ENCODE assay signal across 8 cellular contexts in the genomic region with DNA sequence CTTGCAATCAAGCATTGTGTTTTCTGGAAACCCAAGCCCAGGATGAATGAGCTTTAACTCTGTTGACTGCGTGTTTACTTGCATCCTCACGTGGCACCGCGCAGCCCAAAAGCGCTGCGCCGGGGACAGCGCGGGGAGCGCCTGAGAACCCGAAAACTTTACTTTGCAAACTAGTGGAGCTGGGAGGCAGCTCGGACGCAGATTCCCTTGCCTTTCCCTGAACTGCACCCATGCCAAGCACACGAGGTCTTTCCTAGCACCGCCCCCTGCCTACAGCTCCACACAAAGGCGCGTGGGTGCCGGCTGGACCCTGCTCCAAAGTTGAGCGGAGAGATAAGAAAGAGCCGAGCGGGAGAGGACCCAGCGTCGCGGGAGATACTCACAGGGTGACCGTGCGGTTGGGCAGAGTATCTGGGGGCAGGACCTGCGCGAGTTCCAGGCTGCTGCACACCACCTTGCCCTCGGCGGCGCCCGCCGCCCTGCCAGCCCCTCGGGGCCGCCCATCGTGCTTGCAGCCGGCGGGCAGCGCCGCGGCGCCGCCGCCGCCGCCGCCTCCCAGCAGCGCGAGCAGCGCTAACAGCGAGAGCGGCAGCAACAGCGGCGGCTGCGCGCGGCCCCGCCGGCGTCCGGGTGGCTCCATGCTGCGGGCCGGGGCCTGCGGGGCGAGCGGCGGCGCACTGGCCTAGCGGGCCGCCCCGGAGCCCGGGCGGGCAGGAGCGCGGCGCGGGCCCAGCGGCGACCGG. TPM values are rescaled to one million over a fixed set of nuclear protein-coding genes. Genes with fewer than 3 reads are reported as not detected.
DNase-seq lines count a peak whose midpoint lies in the region; ATAC-seq and TF ChIP-seq lines count a peak whose summit lies in the region.

No MANE protein-coding gene starts in this region.

- DNase-seq in BE2C (peak; percentile 86), MG63 (peak; percentile 71), dermis blood vessel endothelial cell (peak; percentile 70), left lobe of liver (ENCODE audit: low spot score) (peak; percentile 90)
- DNase-seq in T-helper 2 cell treated with Interferon-gamma antibody and Interleukin-4, amounts not matched to agents 5 μg/mL and 100 μg/mL, for 36 hours (ENCODE audit: low spot score): peak; percentile 50
- peak; percentile 18 to 50 for DNase-seq in stimulated activated CD4-positive, alpha-beta T cell treated with anti-CD3 and anti-CD28 coated beads, Interleukin-2, amount 100 ng/mL, for 24 hours

- H3K36me3 Mint-ChIP-seq in T-helper 2 cell treated with Interferon-gamma antibody and Interleukin-4, amounts not matched to agents 5 μg/mL and 100 μg/mL, for 36 hours (ENCODE audit: low read depth): peaks cover 2% of the 10 kb centered on the region

- peak overlapping the region; percentile 95 for H3K27ac Mint-ChIP-seq in T-helper 2 cell treated with Interferon-gamma antibody and Interleukin-4, amounts not matched to agents 5 μg/mL and 100 μg/mL, for 36 hours

- no peaks in the 10 kb centered on the region for H3K27me3 Mint-ChIP-seq in T-helper 2 cell treated with Interferon-gamma antibody and Interleukin-4, amounts not matched to agents 5 μg/mL and 100 μg/mL, for 36 hours (ENCODE audit: low read depth)

- H3K9me3 ChIP-seq in BE2C (no peaks in the 10 kb centered on the region), MG63 (no peaks in the 10 kb centered on the region)

- H3K4me3 ChIP-seq in BE2C (ENCODE audit: low read depth, low read length): peak overlapping the region; percentile 82
- H3K4me3 ChIP-seq in MG63: peak overlapping the region; percentile 59

- peak; percentile 23; the same call in 1 of the 2 replicates for TF ChIP-seq CTCF in BE2C (IDR thresholded peaks at IDR 0.05; ENCODE audit: low read depth, low read length)

- no peaks in the 10 kb centered on the region for H3K9me3 Mint-ChIP-seq in T-helper 2 cell treated with Interferon-gamma antibody and Interleukin-4, amounts not matched to agents 5 μg/mL and 100 μg/mL, for 36 hours

- no peaks in the 10 kb centered on the region for H3K4me1 ChIP-seq in BE2C

- ATAC-seq in GM19395 (IDR thresholded peaks at IDR 0.05; ENCODE audit: unreplicated experiment) (peak; percentile 58), left lobe of liver (peak; percentile 73), HG03280 (IDR thresholded peaks at IDR 0.05; ENCODE audit: unreplicated experiment) (no peak)

- no peaks in the 10 kb centered on the region; the same call in 1 of the 2 replicates for H3K36me3 ChIP-seq in BE2C
- H3K36me3 ChIP-seq in MG63: no peaks in the 10 kb centered on the region

- H3K4me1 Mint-ChIP-seq in T-helper 2 cell treated with Interferon-gamma antibody and Interleukin-4, amounts not matched to agents 5 μg/mL and 100 μg/mL, for 36 hours (ENCODE audit: low read depth): peaks cover 16% of the 10 kb centered on the region

- no peaks in the 10 kb centered on the region for H3K27me3 ChIP-seq in BE2C
- H3K27me3 ChIP-seq in MG63: no peaks in the 10 kb centered on the region

- peak overlapping the region; percentile 99 for H3K4me3 Mint-ChIP-seq in T-helper 2 cell treated with Interferon-gamma antibody and Interleukin-4, amounts not matched to agents 5 μg/mL and 100 μg/mL, for 36 hours

RNA-seq across cellular contexts. Expression of gene ADGRA3, which starts 0.6 kb away (rescaled TPM):
- polyA plus RNA-seq in BE2C (2012; ENCODE audit: insufficient read depth, insufficient read length, low read depth): 17.3 TPM
- 15.5 and 21.0 TPM in 2 replicates for total RNA-seq in MG63 (2014; rRNA removed; shearing (Covaris generic); ENCODE audit: low replicate concordance)
- total RNA-seq in dermis blood vessel endothelial cell (11.7 and 15.2 TPM in 2 replicates), left lobe of liver (73.5 TPM)

Comparison
In these comparisons a context has a peak if more than half of its experiments do, and no peak if none do; other contexts are left out.
1. DNase-seq: peak in every context shown above with its lines; median percentile 90 in left lobe of liver; 86 in BE2C; 71 in MG63; 70 in dermis blood vessel endothelial cell; 50 in T-helper 2 cell treated with Interferon-gamma antibody and Interleukin-4, amounts not matched to agents 5 μg/mL and 100 μg/mL, for 36 hours; 34 in stimulated activated CD4-positive, alpha-beta T cell treated with anti-CD3 and anti-CD28 coated beads, Interleukin-2, amount 100 ng/mL, for 24 hours.